In the genomic region with DNA sequence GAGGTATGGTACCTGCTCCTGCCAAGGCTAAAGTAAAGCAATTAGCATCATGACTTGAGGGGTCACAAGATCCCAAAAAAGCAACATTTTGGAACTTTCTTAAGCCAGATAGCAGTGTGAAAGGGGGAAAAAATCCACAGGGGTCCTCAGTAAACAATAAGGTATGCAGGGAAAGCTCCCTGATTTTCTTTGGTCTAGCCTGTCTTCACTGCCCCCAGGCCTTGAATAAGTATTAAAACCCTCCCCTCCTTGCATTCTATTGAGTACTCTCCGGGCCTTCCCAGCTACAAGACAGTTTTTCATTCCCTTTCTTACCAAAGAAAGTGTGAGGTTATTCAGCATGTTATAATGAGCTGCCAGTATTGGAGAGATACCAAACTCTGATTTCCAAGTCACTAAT, we compare ENCODE assay signal across 18 cellular contexts.
"Had no signal": no experiment of that assay in that cellular context is flagged by ENCODE, and none has a peak within 500 bp of the region (broad histone marks: within the 10 kb centered on the region; RNA-seq: fewer than 3 reads in every experiment).

No MANE protein-coding gene starts in this region.

- H3K27ac ChIP-seq: hepatocyte, prostate gland, thoracic aorta, upper lobe of left lung had no signal

- H3K4me2 ChIP-seq: hepatocyte had no signal

- H3K79me2 ChIP-seq: hepatocyte had no signal

- H3K27ac Mint-ChIP-seq: activated CD4-positive, alpha-beta memory T cell treated with anti-CD3 and anti-CD28 coated beads for 36 hours; activated naive CD4-positive, alpha-beta T cell treated with anti-CD3 and anti-CD28 coated beads for 36 hours; activated naive CD8-positive, alpha-beta T cell treated with anti-CD3 and anti-CD28 coated beads, Interleukin-2, amount 10 ng/mL, durations not matched to agents 7 days and 5 days; activated T-cell treated with anti-CD3 and anti-CD28 coated beads, Interleukin-2, amount 50 U/mL, for 72 hours; naive B cell had no signal

- H3K36me3 ChIP-seq: prostate gland, thoracic aorta, upper lobe of left lung had no signal

- H3K36me3 Mint-ChIP-seq: activated naive CD8-positive, alpha-beta T cell treated with anti-CD3 and anti-CD28 coated beads, Interleukin-2, amount 10 ng/mL, durations not matched to agents 7 days and 5 days; naive B cell had no signal

- H3K4me1 ChIP-seq: prostate gland, upper lobe of left lung had no signal

- H3K9me3 ChIP-seq: prostate gland, thoracic aorta, upper lobe of left lung had no signal

- H3K27me3 Mint-ChIP-seq: activated CD4-positive, alpha-beta memory T cell treated with anti-CD3 and anti-CD28 coated beads for 36 hours; activated naive CD8-positive, alpha-beta T cell treated with anti-CD3 and anti-CD28 coated beads, Interleukin-2, amount 10 ng/mL, durations not matched to agents 7 days and 5 days had no signal

- H3K4me3 Mint-ChIP-seq: activated CD4-positive, alpha-beta memory T cell treated with anti-CD3 and anti-CD28 coated beads for 36 hours; activated naive CD4-positive, alpha-beta T cell treated with anti-CD3 and anti-CD28 coated beads for 36 hours; activated naive CD8-positive, alpha-beta T cell treated with anti-CD3 and anti-CD28 coated beads, Interleukin-2, amount 10 ng/mL, durations not matched to agents 7 days and 5 days; activated T-cell treated with anti-CD3 and anti-CD28 coated beads, Interleukin-2, amount 50 U/mL, for 72 hours; naive B cell had no signal

- DNase-seq: activated CD4-positive, alpha-beta memory T cell treated with anti-CD3 and anti-CD28 coated beads for 36 hours; activated CD4-positive, alpha-beta T cell treated with anti-CD3 and anti-CD28 coated beads for 48 hours; activated CD4-positive, CD25-positive, alpha-beta regulatory T cell; activated effector memory CD4-positive, alpha-beta T cell treated with Interleukin-2 at 50 U/mL for 16 hours; activated naive CD4-positive, alpha-beta T cell treated with anti-CD3 and anti-CD28 coated beads for 36 hours; activated naive CD8-positive, alpha-beta T cell treated with anti-CD3 and anti-CD28 coated beads, Interleukin-2, amount 10 ng/mL, durations not matched to agents 7 days and 5 days; activated T-cell treated with anti-CD3 and anti-CD28 coated beads, Interleukin-2, amount 50 U/mL, for 72 hours; amniotic stem cell; foreskin melanocyte; mesenchymal stem cell; naive B cell; stimulated activated CD4-positive, alpha-beta T cell treated with anti-CD3 and anti-CD28 coated beads, Interleukin-4, amount 100 ng/mL, for 1 hour; stimulated activated naive CD4-positive, alpha-beta T cell treated with Interleukin-2 at 50 U/mL for 16 hours; T1000; upper lobe of left lung had no signal

- H3K4me1 Mint-ChIP-seq: activated naive CD8-positive, alpha-beta T cell treated with anti-CD3 and anti-CD28 coated beads, Interleukin-2, amount 10 ng/mL, durations not matched to agents 7 days and 5 days; naive B cell had no signal

- ATAC-seq: activated T-cell treated with anti-CD3 and anti-CD28 coated beads, Interleukin-2, amount 50 U/mL, for 72 hours had no signal

- H3K4me3 ChIP-seq: hepatocyte, prostate gland, thoracic aorta, upper lobe of left lung had no signal

- H3K27me3 ChIP-seq: hepatocyte, upper lobe of left lung had no signal

- H2AFZ ChIP-seq: hepatocyte had no signal

- H3K9me3 Mint-ChIP-seq: activated CD4-positive, alpha-beta memory T cell treated with anti-CD3 and anti-CD28 coated beads for 36 hours; activated naive CD4-positive, alpha-beta T cell treated with anti-CD3 and anti-CD28 coated beads for 36 hours; activated naive CD8-positive, alpha-beta T cell treated with anti-CD3 and anti-CD28 coated beads, Interleukin-2, amount 10 ng/mL, durations not matched to agents 7 days and 5 days; naive B cell had no signal
